ENCODE assay signal across 20 cellular contexts in genomic region chr18:7388752-7389151, GRCh38.
DNase-seq lines count a peak whose midpoint lies in the region; ATAC-seq and TF ChIP-seq lines count a peak whose summit lies in the region.
"Had no signal": no experiment of that assay in that cellular context is flagged by ENCODE, and none has a peak within 500 bp of the region (broad histone marks: within the 10 kb centered on the region; RNA-seq: fewer than 3 reads in every experiment).

No MANE protein-coding gene starts in this region.

- ATAC-seq in HG03196 (IDR thresholded peaks at IDR 0.05; ENCODE audit: unreplicated experiment), result no peak
- ATAC-seq: GM23338, HCT116 had no signal

- TF ChIP-seq CTCF in endodermal cell (conservative IDR thresholded peaks at IDR 0.05), result no peak
- no peak for TF ChIP-seq CTCF in CD14-positive monocyte (IDR thresholded peaks at IDR 0.05)

- H3K4me1 ChIP-seq in endodermal cell (ENCODE audit: control insufficient read depth, insufficient read depth, low read length), result no peaks in the 10 kb centered on the region
- H3K4me1 ChIP-seq: BE2C, Peyer's patch, SJSA1 had no signal

- H3K9me3 ChIP-seq in endodermal cell (ENCODE audit: control insufficient read depth, low read length), result no peaks in the 10 kb centered on the region
- H3K9me3 ChIP-seq: BE2C, Peyer's patch, SJSA1 had no signal

- H3K4me3 ChIP-seq in endodermal cell (ENCODE audit: low read length), result no peak overlapping the region
- H3K4me3 ChIP-seq: GM23338, Peyer's patch, SJSA1 had no signal

- intact Hi-C loops in CD14-positive monocyte (cut with micrococcal nuclease), result no loop called here

- H3K9me3 Mint-ChIP-seq in endodermal cell (no peaks in the 10 kb centered on the region), CD14-positive monocyte (peaks cover 0 to 7% (median 2%) of the 10 kb centered on the region in 7 donors)
- H3K9me3 Mint-ChIP-seq: CD4-positive, alpha-beta T cell; GM23338 had no signal

- H3K27ac ChIP-seq in endodermal cell (ENCODE audit: low read depth, low read length), result peak overlapping the region; percentile 49
- H3K27ac ChIP-seq: Peyer's patch, SJSA1 had no signal

- 55 to 83% methylated on average over 4 to 5 of the region's 5 CpGs for WGBS in endodermal cell (ENCODE audit: insufficient coverage in 1 of 2, insufficient read length in 1 of 2), 2 experiments

- H3K36me3 ChIP-seq in endodermal cell (ENCODE audit: control insufficient read depth, insufficient read depth, low read length), result no peaks in the 10 kb centered on the region
- H3K36me3 ChIP-seq: BE2C, Peyer's patch, SJSA1 had no signal

- no peaks in the 10 kb centered on the region for H3K36me3 Mint-ChIP-seq in endodermal cell (ENCODE audit: low read depth)
- no peaks in the 10 kb centered on the region for H3K36me3 Mint-ChIP-seq in CD14-positive monocyte

- no peak overlapping the region for H3K9ac ChIP-seq in endodermal cell (ENCODE audit: extremely low read depth, low read length, poor library complexity, severe bottlenecking)

- peaks cover 2% of the 10 kb centered on the region for H3K27me3 Mint-ChIP-seq in endodermal cell (ENCODE audit: insufficient read depth)
- H3K27me3 Mint-ChIP-seq in CD14-positive monocyte (ENCODE audit: low read depth in 3 of 3), result peaks cover 0 to 2% (median 0%) of the 10 kb centered on the region in 3 donors
- H3K27me3 Mint-ChIP-seq: CD4-positive, alpha-beta T cell had no signal

- no peak overlapping the region for H3K27ac Mint-ChIP-seq in endodermal cell
- H3K27ac Mint-ChIP-seq in CD14-positive monocyte, result no peak overlapping the region
- H3K27ac Mint-ChIP-seq: CD4-positive, alpha-beta T cell; GM23338; IgD-negative memory B cell had no signal

- H3K27me3 ChIP-seq in endodermal cell (ENCODE audit: control insufficient read depth, insufficient read depth, low read length, poor library complexity, severe bottlenecking), result no peaks in the 10 kb centered on the region
- H3K27me3 ChIP-seq: BE2C, Peyer's patch had no signal

- peak; percentile 1 to 67 for DNase-seq in NCI-H524 (lab: John Stamatoyannopoulos, UW)
- DNase-seq in NCI-H524 treated with DMSO at 0.1 percent for 48 hours (lab: John Stamatoyannopoulos, UW), result no peak
- peak; percentile 51 to 67 for DNase-seq in NCI-H1930 (lab: John Stamatoyannopoulos, UW)
- no peak for DNase-seq in endodermal cell
- peak; percentile 49 for DNase-seq in retina
- DNase-seq in CD14-positive monocyte (ENCODE audit: low spot score), result no peak
- no peak for DNase-seq in activated T-cell treated with anti-CD3 and anti-CD28 coated beads for 4 hours
- DNase-seq: BE2C; CD4-positive, alpha-beta T cell; Karpas-422; NCI-H1048; NCI-H187; NCI-H2171; NCI-H510A; Peyer's patch had no signal

- no peak overlapping the region for H3K4me3 Mint-ChIP-seq in endodermal cell
- no peak overlapping the region for H3K4me3 Mint-ChIP-seq in CD14-positive monocyte
- H3K4me3 Mint-ChIP-seq: CD4-positive, alpha-beta T cell; GM23338; IgD-negative memory B cell had no signal

- H3K4me1 Mint-ChIP-seq in endodermal cell (no peaks in the 10 kb centered on the region), CD14-positive monocyte (no peaks in the 10 kb centered on the region)

Comparison
In these comparisons a context has a peak if more than half of its experiments do, and no peak if none do; other contexts are left out.
1. DNase-seq: peak in NCI-H524 (2 of 2), NCI-H1930 (2 of 2) and retina (single experiment); none in NCI-H524 treated with DMSO at 0.1 percent for 48 hours (single experiment), endodermal cell (single experiment), CD14-positive monocyte (single experiment) and activated T-cell treated with anti-CD3 and anti-CD28 coated beads for 4 hours (single experiment).